ENCODE assay signal across 10 cellular contexts in the genomic region with DNA sequence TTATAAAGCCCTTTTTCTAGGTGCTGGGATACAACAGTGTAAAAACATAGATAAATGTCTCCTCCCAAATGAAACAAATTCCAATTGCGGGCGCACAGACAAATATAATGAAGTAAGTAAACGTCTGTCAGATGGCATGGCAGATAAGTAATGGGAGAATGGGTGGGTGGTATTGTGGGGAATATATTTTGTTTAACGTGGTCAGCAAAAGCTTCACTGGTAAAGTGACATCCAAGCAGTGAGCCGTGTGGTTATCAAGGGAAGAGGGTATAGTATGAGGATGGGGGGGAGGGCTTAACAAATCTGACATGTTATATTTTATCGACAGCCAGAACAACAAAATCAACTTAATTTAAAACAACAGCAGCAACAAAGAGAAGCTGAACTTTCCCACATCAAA. TPM values are rescaled to one million over a fixed set of nuclear protein-coding genes. Genes with fewer than 3 reads are reported as not detected.
DNase-seq lines count a peak whose midpoint lies in the region; ATAC-seq and TF ChIP-seq lines count a peak whose summit lies in the region.
"Had no signal": no experiment of that assay in that cellular context is flagged by ENCODE, and none has a peak within 500 bp of the region (broad histone marks: within the 10 kb centered on the region; RNA-seq: fewer than 3 reads in every experiment).

No MANE protein-coding gene starts in this region.

- intact Hi-C loops in lower lobe of right lung (cut with DNase I) (no loop called here), posterior vena cava (cut with DNase I) (no loop called here), body of pancreas (cut with DNase I) (no loop called here)

- POLR2A ChIA-PET in activated CD4-positive, alpha-beta memory T cell treated with anti-CD3 and anti-CD28 coated beads, Interleukin-2, amount 10 ng/mL, durations not matched to agents 7 days and 5 days (lab: Charles Lee): interaction anchor here (1.1 to 2.2 kb wide), 4 partner anchors 8 to 203 kb away, joined by 3 to 23 read pairs (median 4); partner anchors contain the start of gene FANCF

- TF ChIP-seq POLR2A in body of pancreas (IDR thresholded peaks at IDR 0.05): no peak

- DNase-seq in CD4-positive, CD25-positive, alpha-beta regulatory T cell: no peak
- DNase-seq in activated CD4-positive, alpha-beta memory T cell treated with anti-CD3 and anti-CD28 coated beads, Interleukin-2, amount 10 ng/mL, durations not matched to agents 7 days and 5 days: no peak
- DNase-seq in lower lobe of right lung (no peak), activated gamma-delta T cell (lab: John Stamatoyannopoulos, UW) (no peak), posterior vena cava (ENCODE audit: low spot score) (no peak), body of pancreas (no peak)

- peaks cover 27% of the 10 kb centered on the region for H3K36me3 ChIP-seq in CD4-positive, CD25-positive, alpha-beta regulatory T cell (ENCODE audit: control insufficient read depth, insufficient read depth, low read length)
- H3K36me3 ChIP-seq in HUES48 (ENCODE audit: control insufficient read depth, insufficient read depth, low read length) (no peaks in the 10 kb centered on the region), lower lobe of right lung (peaks cover 30% of the 10 kb centered on the region), body of pancreas (replicated peaks in 1 of 2; ENCODE audit: insufficient read depth in 1 of 2, low read depth in 2 of 2) (peaks cover 0 to 1% of the 10 kb centered on the region in 2 donors)

- peaks cover 18% of the 10 kb centered on the region for H3K4me1 ChIP-seq in CD4-positive, CD25-positive, alpha-beta regulatory T cell (ENCODE audit: control insufficient read depth, insufficient read depth, low read length, poor library complexity, severe bottlenecking)
- H3K4me1 ChIP-seq in HUES48 (ENCODE audit: control insufficient read depth, insufficient read depth, low read length): peaks cover 8% of the 10 kb centered on the region; the same call in 1 of the 2 replicates
- H3K4me1 ChIP-seq in lower lobe of right lung: peaks cover 9% of the 10 kb centered on the region
- peaks cover 14% of the 10 kb centered on the region for H3K4me1 ChIP-seq in body of pancreas

- H3K27me3 Mint-ChIP-seq in CD4-positive, CD25-positive, alpha-beta regulatory T cell: no peaks in the 10 kb centered on the region
- no peaks in the 10 kb centered on the region for H3K27me3 Mint-ChIP-seq in activated CD4-positive, alpha-beta memory T cell treated with anti-CD3 and anti-CD28 coated beads, Interleukin-2, amount 10 ng/mL, durations not matched to agents 7 days and 5 days

- peaks cover 10 to 30% (median 14%) of the 10 kb centered on the region in 4 donors for H3K4me1 Mint-ChIP-seq in CD4-positive, CD25-positive, alpha-beta regulatory T cell
- H3K4me1 Mint-ChIP-seq in activated CD4-positive, alpha-beta memory T cell treated with anti-CD3 and anti-CD28 coated beads, Interleukin-2, amount 10 ng/mL, durations not matched to agents 7 days and 5 days: peaks cover 21% of the 10 kb centered on the region

- 36 to 37% methylated on average over 6 of the region's 6 CpGs for WGBS in body of pancreas, 2 donors

- CTCF ChIA-PET in activated CD4-positive, alpha-beta memory T cell treated with anti-CD3 and anti-CD28 coated beads, Interleukin-2, amount 10 ng/mL, durations not matched to agents 7 days and 5 days (lab: Charles Lee): interaction anchor here (1.1 to 2.6 kb wide), 6 partner anchors 40 to 495 kb away, joined by 3 to 15 read pairs (median 5); partner anchors contain the start of genes FANCF and GAS2

- no peak overlapping the region for H3K9ac ChIP-seq in HUES48 (ENCODE audit: low read depth, low read length)

- no peaks in the 10 kb centered on the region for H3K9me3 Mint-ChIP-seq in CD4-positive, CD25-positive, alpha-beta regulatory T cell
- no peaks in the 10 kb centered on the region for H3K9me3 Mint-ChIP-seq in activated CD4-positive, alpha-beta memory T cell treated with anti-CD3 and anti-CD28 coated beads, Interleukin-2, amount 10 ng/mL, durations not matched to agents 7 days and 5 days

- no peak for TF ChIP-seq CTCF in lower lobe of right lung (IDR thresholded peaks at IDR 0.05)
- TF ChIP-seq CTCF in body of pancreas (IDR thresholded peaks at IDR 0.05): no peak

- ATAC-seq in CD4-positive, CD25-positive, alpha-beta regulatory T cell (ENCODE audit: low read depth in 2 of 2): no peak
- ATAC-seq in lower lobe of right lung (no peak), HG03108 (IDR thresholded peaks at IDR 0.05; ENCODE audit: unreplicated experiment) (no peak), body of pancreas (no peak)

- no peaks in the 10 kb centered on the region for H3K9me3 ChIP-seq in CD4-positive, CD25-positive, alpha-beta regulatory T cell (ENCODE audit: control insufficient read depth in 2 of 2, low read length in 2 of 2)
- H3K9me3 ChIP-seq in HUES48 (ENCODE audit: control insufficient read depth, insufficient read depth, low read length) (no peaks in the 10 kb centered on the region), lower lobe of right lung (no peaks in the 10 kb centered on the region), body of pancreas (no peaks in the 10 kb centered on the region)

- H3K36me3 Mint-ChIP-seq in CD4-positive, CD25-positive, alpha-beta regulatory T cell: peaks cover 14% of the 10 kb centered on the region
- peaks cover 8% of the 10 kb centered on the region for H3K36me3 Mint-ChIP-seq in activated CD4-positive, alpha-beta memory T cell treated with anti-CD3 and anti-CD28 coated beads, Interleukin-2, amount 10 ng/mL, durations not matched to agents 7 days and 5 days (ENCODE audit: low read depth)

- H3K4me3 ChIP-seq in CD4-positive, CD25-positive, alpha-beta regulatory T cell (ENCODE audit: low read depth, low read length): peak overlapping the region; percentile 94
- H3K4me3 ChIP-seq in HUES48 (ENCODE audit: low read depth, low read length) (peak overlapping the region; percentile 91; the same call in 1 of the 2 replicates), lower lobe of right lung (peak overlapping the region; percentile 93), body of pancreas (no peak overlapping the region)

- H3K4me3 Mint-ChIP-seq in CD4-positive, CD25-positive, alpha-beta regulatory T cell: peak overlapping the region; percentile 91 to 99 (median 94)
- H3K4me3 Mint-ChIP-seq in activated CD4-positive, alpha-beta memory T cell treated with anti-CD3 and anti-CD28 coated beads, Interleukin-2, amount 10 ng/mL, durations not matched to agents 7 days and 5 days: peak overlapping the region; percentile 91

- H3K27me3 ChIP-seq in CD4-positive, CD25-positive, alpha-beta regulatory T cell (ENCODE audit: control insufficient read depth, insufficient read depth, low read length): no peaks in the 10 kb centered on the region
- H3K27me3 ChIP-seq in HUES48 (ENCODE audit: control insufficient read depth, insufficient read depth, low read length) (peaks cover 14% of the 10 kb centered on the region), lower lobe of right lung (ENCODE audit: low read depth) (no peaks in the 10 kb centered on the region), body of pancreas (no peaks in the 10 kb centered on the region)

- peak overlapping the region in 2 of 3 donors; percentile 59 to 91 for H3K27ac Mint-ChIP-seq in CD4-positive, CD25-positive, alpha-beta regulatory T cell
- peak overlapping the region; percentile 84 for H3K27ac Mint-ChIP-seq in activated CD4-positive, alpha-beta memory T cell treated with anti-CD3 and anti-CD28 coated beads, Interleukin-2, amount 10 ng/mL, durations not matched to agents 7 days and 5 days

- no peak overlapping the region for H3K27ac ChIP-seq in CD4-positive, CD25-positive, alpha-beta regulatory T cell (ENCODE audit: insufficient read depth, low read length, poor library complexity, severe bottlenecking)
- H3K27ac ChIP-seq in HUES48 (ENCODE audit: low read depth, low read length): no peak overlapping the region
- no peak overlapping the region for H3K27ac ChIP-seq in lower lobe of right lung
- no peak overlapping the region for H3K27ac ChIP-seq in body of pancreas

RNA-seq across cellular contexts. Expression of gene SVIP, which starts 1.2 kb away (rescaled TPM):
- total RNA-seq in CD4-positive, CD25-positive, alpha-beta regulatory T cell: 28.3 TPM
- 10 to 100 TPM; 29.3 to 34.5 (median 32.6) TPM for polyA plus RNA-seq in CD4-positive, CD25-positive, alpha-beta regulatory T cell
- total RNA-seq in activated CD4-positive, alpha-beta memory T cell treated with anti-CD3 and anti-CD28 coated beads, Interleukin-2, amount 10 ng/mL, durations not matched to agents 7 days and 5 days: 10 to 100 TPM; 26.9 to 27.5 TPM
- total RNA-seq in lower lobe of right lung (27.1 TPM), posterior vena cava (10 to 100 TPM; 12.9 to 13.5 TPM), body of pancreas (10 to 100 TPM in 1 of 2 donors, 1 to 10 TPM in 1; 9.9 to 11.5 TPM)

RNA-seq across cellular contexts. Expression of gene CCDC179, which starts 31.9 kb away (rescaled TPM):
- total RNA-seq in CD4-positive, CD25-positive, alpha-beta regulatory T cell: not detected
- not detected for polyA plus RNA-seq in CD4-positive, CD25-positive, alpha-beta regulatory T cell
- total RNA-seq in activated CD4-positive, alpha-beta memory T cell treated with anti-CD3 and anti-CD28 coated beads, Interleukin-2, amount 10 ng/mL, durations not matched to agents 7 days and 5 days: not detected
- total RNA-seq in lower lobe of right lung (not detected), posterior vena cava (not detected), body of pancreas (not detected)
- total RNA-seq: lung, M059J had no signal
- polyA plus RNA-seq: lung had no signal

Comparison
In these comparisons a context has a peak if more than half of its experiments do, and no peak if none do; other contexts are left out.
1. H3K4me3 ChIP-seq: peak in CD4-positive, CD25-positive, alpha-beta regulatory T cell (single experiment), HUES48 (single experiment) and lower lobe of right lung (single experiment); none in body of pancreas (0 of 2).